Comparison of ENCODE assay signal across 8 cellular contexts in the genomic region with DNA sequence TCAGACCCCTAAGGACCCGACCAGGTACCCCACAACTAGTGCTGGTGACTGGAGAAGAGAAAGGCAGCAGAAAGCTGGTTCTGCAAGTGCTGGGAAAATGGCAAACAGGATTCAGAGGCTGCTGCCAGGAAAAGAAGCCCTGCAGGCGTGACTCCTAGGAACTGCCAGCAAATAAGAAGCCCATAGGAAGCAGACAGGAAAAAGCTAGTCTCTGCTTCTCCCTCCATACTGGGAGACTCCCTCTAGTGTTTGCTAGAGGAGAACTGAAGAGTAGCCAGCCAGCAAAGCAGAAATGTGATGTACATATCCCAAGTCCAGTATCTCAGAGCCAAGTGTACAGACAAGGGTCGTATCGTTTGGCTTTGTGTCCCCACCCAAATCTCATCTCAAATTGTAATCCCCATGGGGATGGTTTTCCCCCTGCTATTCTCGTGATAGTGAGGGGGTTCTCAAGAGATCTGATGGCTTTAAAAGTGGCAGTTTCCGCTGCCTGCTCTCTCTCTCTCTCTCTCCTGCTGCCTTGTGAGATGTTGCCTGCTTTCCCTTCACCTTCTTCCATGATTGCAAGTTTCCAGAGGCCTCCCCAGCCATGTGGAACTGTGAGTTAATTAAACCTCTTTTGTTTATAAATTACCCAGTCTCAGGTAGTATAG. TPM values are rescaled to one million over a fixed set of nuclear protein-coding genes. Genes with fewer than 3 reads are reported as not detected.
DNase-seq lines count a peak whose midpoint lies in the region; ATAC-seq and TF ChIP-seq lines count a peak whose summit lies in the region.

No MANE protein-coding gene starts in this region.

- no peak overlapping the region for H3K4me3 ChIP-seq in BJ (ENCODE audit: low read depth, low read length)
- no peak overlapping the region for H3K4me3 ChIP-seq in body of pancreas
- H3K4me3 ChIP-seq in upper lobe of left lung = no peak overlapping the region

- WGBS in body of pancreas, 2 donors = 37 to 40% methylated on average over 6 of the region's 6 CpGs
- 49 to 55% methylated on average over 6 of the region's 6 CpGs for WGBS in upper lobe of left lung, 2 donors

- H3K27ac ChIP-seq in body of pancreas = no peak overlapping the region
- no peak overlapping the region for H3K27ac ChIP-seq in upper lobe of left lung

- intact Hi-C loops in body of pancreas (cut with DNase I) = no loop called here

- H3K36me3 ChIP-seq in BJ (ENCODE audit: control insufficient read depth, insufficient read depth, low read length) (no peaks in the 10 kb centered on the region), body of pancreas (replicated peaks in 1 of 2; ENCODE audit: insufficient read depth in 1 of 2, low read depth in 2 of 2) (no peaks in the 10 kb centered on the region), upper lobe of left lung (no peaks in the 10 kb centered on the region)

- DNase-seq in BJ (ENCODE audit: low read depth) = peak; percentile 4
- peak; percentile 23 for DNase-seq in LoVo (ENCODE audit: low spot score)
- peak; percentile 39 to 71 (median 58) for DNase-seq in body of pancreas
- DNase-seq in iPS-NIHi7 (ENCODE audit: extremely low spot score) = peak; percentile 80
- DNase-seq in upper lobe of left lung = peak in 1 of 2 donors; percentile 25
- DNase-seq in activated naive CD4-positive, alpha-beta T cell treated with anti-CD3 and anti-CD28 coated beads, Interleukin-2, amount 50 U/mL, for 16 hours = no peak

- peak; percentile 95 for ATAC-seq in body of pancreas
- ATAC-seq in upper lobe of left lung (ENCODE audit: low FRiP score in 2 of 2) = peak; percentile 19 to 75
- no peak for ATAC-seq in GM21717 (IDR thresholded peaks at IDR 0.05; ENCODE audit: unreplicated experiment)
- ATAC-seq in GM19351 (IDR thresholded peaks at IDR 0.05; ENCODE audit: unreplicated experiment) = no peak

- H3K27me3 ChIP-seq in BJ (ENCODE audit: control insufficient read depth, insufficient read depth, low read length) (no peaks in the 10 kb centered on the region), body of pancreas (no peaks in the 10 kb centered on the region), upper lobe of left lung (no peaks in the 10 kb centered on the region)

- POLR2A ChIA-PET in BJ (lab: Charles Lee) = no interaction called here

- TF ChIP-seq POLR2A in body of pancreas (IDR thresholded peaks at IDR 0.05) (no peak), upper lobe of left lung (IDR thresholded peaks at IDR 0.05) (no peak)

- H3K4me1 ChIP-seq in body of pancreas (peaks cover 6% of the 10 kb centered on the region), upper lobe of left lung (no peaks in the 10 kb centered on the region)

- CTCF ChIA-PET in BJ (lab: Yijun Ruan, JAX) = interaction anchor here (0.7 to 1.6 kb wide), 6 partner anchors 8 to 84 kb away, joined by 3 to 4 read pairs (median 3); no protein-coding TSS in a partner anchor

- peak; percentile 54 for TF ChIP-seq CTCF in BJ (IDR thresholded peaks at IDR 0.05; ENCODE audit: insufficient read depth, low read depth, low read length)
- TF ChIP-seq CTCF in body of pancreas (IDR thresholded peaks at IDR 0.05) = peak; percentile 25 to 72 (median 55)
- TF ChIP-seq CTCF in upper lobe of left lung (IDR thresholded peaks at IDR 0.05) = peak in 4 of 6 experiments; percentile 22 to 41 (median 37)

- TF ChIP-seq EP300 in upper lobe of left lung (IDR thresholded peaks at IDR 0.05) = no peak

- no peaks in the 10 kb centered on the region for H3K9me3 ChIP-seq in body of pancreas
- no peaks in the 10 kb centered on the region for H3K9me3 ChIP-seq in upper lobe of left lung

RNA-seq across cellular contexts. Expression of a gene that starts 38.1 kb away (rescaled TPM):
- polyA plus RNA-seq in BJ (2011; rRNA removed) = 4.6 and 5.6 TPM in 2 replicates
- polyA minus RNA-seq in BJ (2011; rRNA and poly(A)+ RNA removed) = 1.7 and 1.9 TPM in 2 replicates
- 10 to 100 TPM; 14.3 to 24.4 TPM for total RNA-seq in body of pancreas
- 10 to 100 TPM in 5 of 6 donors, 1 to 10 TPM in 1; 8.4 to 28.0 (median 17.3) TPM for total RNA-seq in upper lobe of left lung

Comparison
In these comparisons a context has a peak if more than half of its experiments do, and no peak if none do; other contexts are left out.
1. ATAC-seq: peak in body of pancreas (single experiment) and upper lobe of left lung (2 of 2); none in GM21717 (single experiment) and GM19351 (single experiment).
2. Peak in every context shown above with its lines, with median percentiles within 50 percentile points of each other: CTCF ChIP-seq.